25 cellular contexts compared by ENCODE assay signal in genomic region chr17:48409607-48410006, GRCh38. TPM values are rescaled to one million over a fixed set of nuclear protein-coding genes. Genes with fewer than 3 reads are reported as not detected.
DNase-seq lines count a peak whose midpoint lies in the region; ATAC-seq and TF ChIP-seq lines count a peak whose summit lies in the region.
"Had no signal": no experiment of that assay in that cellular context is flagged by ENCODE, and none has a peak within 500 bp of the region (broad histone marks: within the 10 kb centered on the region; RNA-seq: fewer than 3 reads in every experiment).

No MANE protein-coding gene starts in this region.

- H3K36me3 Mint-ChIP-seq in activated naive CD4-positive, alpha-beta T cell treated with anti-CD3 and anti-CD28 coated beads for 36 hours (ENCODE audit: low read depth), result peaks cover 23% of the 10 kb centered on the region
- H3K36me3 Mint-ChIP-seq in CD4-positive, alpha-beta T cell (ENCODE audit: low read depth), result peaks cover 70% of the 10 kb centered on the region
- H3K36me3 Mint-ChIP-seq in T-helper 17 cell (ENCODE audit: low read depth) (peaks cover 7% of the 10 kb centered on the region), immature natural killer cell (peaks cover 7 to 32% (median 15%) of the 10 kb centered on the region in 3 donors)
- H3K36me3 Mint-ChIP-seq in CD8-positive, alpha-beta memory T cell, result peaks cover 0 to 48% (median 17%) of the 10 kb centered on the region in 3 donors

- H3K27ac ChIP-seq in CD4-positive, alpha-beta T cell (ENCODE audit: low read depth, low read length), result no peak overlapping the region
- no peak overlapping the region for H3K27ac ChIP-seq in CD8-positive, alpha-beta memory T cell (ENCODE audit: low read depth, low read length)

- no peaks in the 10 kb centered on the region for H3K9me3 Mint-ChIP-seq in activated naive CD4-positive, alpha-beta T cell treated with anti-CD3 and anti-CD28 coated beads for 36 hours
- H3K9me3 Mint-ChIP-seq in CD4-positive, alpha-beta T cell, result no peaks in the 10 kb centered on the region
- H3K9me3 Mint-ChIP-seq in immature natural killer cell, result no peaks in the 10 kb centered on the region
- H3K9me3 Mint-ChIP-seq in CD8-positive, alpha-beta memory T cell, result no peaks in the 10 kb centered on the region
- H3K9me3 Mint-ChIP-seq: GM23338 had no signal

- H3K4me3 Mint-ChIP-seq in activated naive CD4-positive, alpha-beta T cell treated with anti-CD3 and anti-CD28 coated beads for 36 hours, result no peak overlapping the region
- H3K4me3 Mint-ChIP-seq in CD4-positive, alpha-beta T cell, result no peak overlapping the region
- H3K4me3 Mint-ChIP-seq in T-helper 17 cell (no peak overlapping the region), immature natural killer cell (no peak overlapping the region)
- H3K4me3 Mint-ChIP-seq in CD8-positive, alpha-beta memory T cell, result no peak overlapping the region
- H3K4me3 Mint-ChIP-seq: GM23338 had no signal

- H3K36me3 ChIP-seq in CD8-positive, alpha-beta memory T cell (ENCODE audit: insufficient read depth, low read length), result peaks cover 5% of the 10 kb centered on the region
- H3K36me3 ChIP-seq: HAP-1, MG63 had no signal

- H3K27ac Mint-ChIP-seq in activated naive CD4-positive, alpha-beta T cell treated with anti-CD3 and anti-CD28 coated beads for 36 hours, result peak overlapping the region; percentile 43
- peak overlapping the region; percentile 50 for H3K27ac Mint-ChIP-seq in CD4-positive, alpha-beta T cell
- H3K27ac Mint-ChIP-seq in T-helper 17 cell (peak overlapping the region; percentile 76), immature natural killer cell (peak overlapping the region; percentile 52 to 85 (median 68))
- H3K27ac Mint-ChIP-seq in CD8-positive, alpha-beta memory T cell, result peak overlapping the region in 3 of 8 donors; percentile 58 to 61 (median 60)
- H3K27ac Mint-ChIP-seq: GM23338 had no signal

- no peak for TF ChIP-seq CTCF in CD4-positive, alpha-beta T cell (IDR thresholded peaks at IDR 0.05)

- ATAC-seq in CD4-positive, alpha-beta T cell (ENCODE audit: poor library complexity), result no peak
- ATAC-seq in T-helper 17 cell (no peak), GM21737 (IDR thresholded peaks at IDR 0.05; ENCODE audit: unreplicated experiment) (no peak)
- ATAC-seq: GM23338, PC-3 had no signal

- no peak overlapping the region for H3K4me3 ChIP-seq in CD8-positive, alpha-beta memory T cell (ENCODE audit: low read length)
- H3K4me3 ChIP-seq: GM23338, HAP-1, MG63 had no signal

- peaks cover 83% of the 10 kb centered on the region for H3K4me1 Mint-ChIP-seq in activated naive CD4-positive, alpha-beta T cell treated with anti-CD3 and anti-CD28 coated beads for 36 hours (ENCODE audit: low read depth)
- peaks cover 82% of the 10 kb centered on the region for H3K4me1 Mint-ChIP-seq in CD4-positive, alpha-beta T cell (ENCODE audit: low read depth)
- peaks cover 42% of the 10 kb centered on the region for H3K4me1 Mint-ChIP-seq in T-helper 17 cell
- peaks cover 68 to 80% of the 10 kb centered on the region in 2 donors for H3K4me1 Mint-ChIP-seq in immature natural killer cell
- peaks cover 66 to 87% (median 84%) of the 10 kb centered on the region in 3 donors for H3K4me1 Mint-ChIP-seq in CD8-positive, alpha-beta memory T cell
- H3K4me1 Mint-ChIP-seq: GM23338 had no signal

- no peaks in the 10 kb centered on the region for H3K27me3 Mint-ChIP-seq in activated naive CD4-positive, alpha-beta T cell treated with anti-CD3 and anti-CD28 coated beads for 36 hours (ENCODE audit: low read depth)
- H3K27me3 Mint-ChIP-seq in CD4-positive, alpha-beta T cell, result no peaks in the 10 kb centered on the region
- H3K27me3 Mint-ChIP-seq in T-helper 17 cell, result no peaks in the 10 kb centered on the region
- H3K27me3 Mint-ChIP-seq in immature natural killer cell (ENCODE audit: low read depth in 3 of 3), result peaks cover 0 to 3% (median 2%) of the 10 kb centered on the region in 3 donors
- H3K27me3 Mint-ChIP-seq in CD8-positive, alpha-beta memory T cell, result no peaks in the 10 kb centered on the region

- H3K9me3 ChIP-seq in CD4-positive, alpha-beta T cell (ENCODE audit: control insufficient read depth, low read length), result no peaks in the 10 kb centered on the region
- H3K9me3 ChIP-seq in T-helper 17 cell (ENCODE audit: control insufficient read depth, low read length, poor library complexity, severe bottlenecking), result no peaks in the 10 kb centered on the region
- H3K9me3 ChIP-seq in CD8-positive, alpha-beta memory T cell (ENCODE audit: low read length), result no peaks in the 10 kb centered on the region
- H3K9me3 ChIP-seq: HAP-1, MG63 had no signal

- no peaks in the 10 kb centered on the region for H3K27me3 ChIP-seq in CD4-positive, alpha-beta T cell (ENCODE audit: control insufficient read depth, insufficient read depth, low read length)
- H3K27me3 ChIP-seq in CD8-positive, alpha-beta memory T cell (ENCODE audit: insufficient read depth, low read length, poor library complexity, severe bottlenecking), result no peaks in the 10 kb centered on the region
- H3K27me3 ChIP-seq: MG63 had no signal

- peaks cover 55% of the 10 kb centered on the region for H3K4me1 ChIP-seq in CD8-positive, alpha-beta memory T cell (ENCODE audit: insufficient read depth, low read length)
- H3K4me1 ChIP-seq: HAP-1 had no signal

- POLR2A ChIA-PET in CD4-positive, alpha-beta T cell (lab: Charles Lee), result interaction anchor here (1.1 to 1.6 kb wide), 3 partner anchors 23 to 47 kb away, joined by 4 to 6 read pairs (median 5); no protein-coding TSS in a partner anchor
- POLR2A ChIA-PET in CD8-positive, alpha-beta memory T cell (lab: Charles Lee), result interaction anchor here (0.6 kb wide), 1 partner anchor 10 kb away, joined by 7 read pairs; no protein-coding TSS in a partner anchor

- intact Hi-C loops in activated naive CD4-positive, alpha-beta T cell treated with anti-CD3 and anti-CD28 coated beads for 36 hours (cut with micrococcal nuclease), result no loop called here
- intact Hi-C loops in CD4-positive, alpha-beta T cell (cut with DNase I, micrococcal nuclease), result loop anchor here in 1 of 2 experiments (5.0 kb wide), 1 partner anchor 48 kb away; no protein-coding TSS in a partner anchor

- DNase-seq in activated naive CD4-positive, alpha-beta T cell treated with anti-CD3 and anti-CD28 coated beads for 36 hours, result no peak
- no peak for DNase-seq in activated naive CD4-positive, alpha-beta T cell treated with anti-CD3 and anti-CD28 coated beads, Interleukin-2, amount 50 U/mL, for 16 hours
- no peak for DNase-seq in CD4-positive, alpha-beta T cell
- DNase-seq in T-helper 17 cell (no peak), immature natural killer cell (no peak), DMS79 treated with DMSO at 0.1 percent for 48 hours (lab: John Stamatoyannopoulos, UW) (no peak)
- no peak for DNase-seq in CD8-positive, alpha-beta memory T cell
- DNase-seq: C1 segment of cervical spinal cord; Calu3; DMS153; IMR-90; KG1; MG63; NCI-H1105 treated with DMSO at 0.1 percent for 48 hours; NCI-H146; NCI-H1930; NCI-H446; NCI-H524 treated with DMSO at 0.1 percent for 48 hours; NCI-H774; NK-92 treated with Interleukin-12 subunit alpha and Interleukin-12 subunit beta, amount 100 ng/mL, for 24 hours; PC-3 had no signal

- CTCF ChIA-PET in activated naive CD4-positive, alpha-beta T cell treated with anti-CD3 and anti-CD28 coated beads for 36 hours (lab: Charles Lee), result interaction anchor here (0.9 to 2.4 kb wide), 3 partner anchors 17 to 47 kb away, joined by 4 to 7 read pairs (median 5); no protein-coding TSS in a partner anchor
- CTCF ChIA-PET in CD4-positive, alpha-beta T cell (lab: Charles Lee), result interaction anchor here (2.6 kb wide), 1 partner anchor 48 kb away, joined by 9 read pairs; no protein-coding TSS in a partner anchor
- CTCF ChIA-PET in CD8-positive, alpha-beta memory T cell (lab: Charles Lee), result interaction anchor here (1.0 to 1.4 kb wide), 2 partner anchors 31 to 42 kb away, joined by 3 read pairs; no protein-coding TSS in a partner anchor

RNA-seq across cellular contexts. Expression of gene SKAP1, which starts 20.4 kb away (rescaled TPM):
- total RNA-seq in activated naive CD4-positive, alpha-beta T cell treated with anti-CD3 and anti-CD28 coated beads for 36 hours, result 10 to 100 TPM; 60.3 to 60.5 TPM
- total RNA-seq in CD4-positive, alpha-beta T cell, result 10 to 100 TPM; 92.0 to 95.1 TPM
- total RNA-seq in T-helper 17 cell, result 100 to 1,000 TPM; 136 to 138 TPM
- 100 to 1,000 TPM; 325 to 458 (median 329) TPM for polyA plus RNA-seq in immature natural killer cell
- total RNA-seq in CD8-positive, alpha-beta memory T cell, result 10 to 100 TPM; 50.5 to 56.0 TPM
- 264 TPM for polyA plus RNA-seq in CD8-positive, alpha-beta memory T cell
- total RNA-seq: A673, GM23338, IMR-90, PC-3 had no signal
- polyA plus RNA-seq: IMR-90 had no signal
